Comparison of ENCODE assay signal across 1 cellular context in genomic region chr3:139655880-139656279, GRCh38.
TF ChIP-seq lines count a peak whose summit lies in the region.

No MANE protein-coding gene starts in this region.

TF ChIP-seq in HepG2, 621 proteins besides CTCF, POLR2A, EP300 and RAD21:
- TF ChIP-seq ZNF740 (CRISPR knock-in tag; IDR thresholded peaks at IDR 0.05) = no peak
- no peak for TF ChIP-seq ZNF142 (CRISPR knock-in tag; IDR thresholded peaks at IDR 0.05)
- TF ChIP-seq ZNF747 (CRISPR knock-in tag; IDR thresholded peaks at IDR 0.05; ENCODE audit: borderline replicate concordance) = no peak
- TF ChIP-seq RFX3 (CRISPR knock-in tag; IDR thresholded peaks at IDR 0.05) = no peak
- no peak for TF ChIP-seq CEBPG (CRISPR knock-in tag; IDR thresholded peaks at IDR 0.05)
- TF ChIP-seq TCF7 (IDR thresholded peaks at IDR 0.05; ENCODE audit: low read depth) = no peak
